Comparison of ENCODE assay signal across 1 cellular context in the genomic region with DNA sequence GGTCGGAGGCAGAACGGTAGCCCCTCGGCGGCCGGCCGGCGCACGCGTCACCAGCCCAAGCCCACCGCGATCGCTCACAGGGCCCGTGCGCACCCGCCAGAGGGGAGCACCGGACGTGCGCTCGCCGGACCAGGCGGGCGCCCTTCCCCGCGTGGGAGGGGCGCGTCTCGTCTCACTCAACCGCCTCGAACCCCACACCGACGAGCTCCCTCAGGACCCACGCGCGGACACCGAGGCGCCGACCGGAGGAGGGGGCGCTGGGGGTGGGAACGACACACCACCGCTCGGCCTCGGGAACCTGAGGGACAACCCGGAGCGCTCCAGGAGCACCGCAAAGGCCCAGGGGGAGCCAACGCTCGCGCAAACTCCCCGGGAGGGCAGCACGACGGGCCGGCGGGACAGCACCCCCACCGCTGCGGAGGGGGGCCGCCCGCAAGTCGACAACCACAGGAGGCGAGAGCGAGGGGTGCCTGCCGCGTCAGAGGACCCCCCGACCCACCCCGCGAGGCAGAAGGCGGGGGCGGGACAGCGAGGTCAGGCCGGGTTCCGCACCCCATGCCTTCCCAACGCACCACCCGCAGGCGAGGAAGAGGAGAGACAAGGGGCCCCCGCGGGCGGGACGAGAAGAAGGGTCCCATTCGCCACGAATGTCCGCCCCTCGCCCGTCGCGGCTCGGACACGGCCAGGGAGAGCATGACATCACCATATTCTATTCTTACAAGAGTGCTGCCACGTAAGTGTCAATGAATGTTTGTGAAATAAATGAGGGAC.
TF ChIP-seq lines count a peak whose summit lies in the region.

No MANE protein-coding gene starts in this region.

TF ChIP-seq in A549, 52 proteins besides CTCF, POLR2A, EP300 and RAD21 (continued from another document):
- no peak for TF ChIP-seq RNF2 (IDR thresholded peaks at IDR 0.05; ENCODE audit: borderline replicate concordance, low read depth)
- no peak for TF ChIP-seq EHF (CRISPR knock-in tag; IDR thresholded peaks at IDR 0.05)
- TF ChIP-seq, protein P1, sequence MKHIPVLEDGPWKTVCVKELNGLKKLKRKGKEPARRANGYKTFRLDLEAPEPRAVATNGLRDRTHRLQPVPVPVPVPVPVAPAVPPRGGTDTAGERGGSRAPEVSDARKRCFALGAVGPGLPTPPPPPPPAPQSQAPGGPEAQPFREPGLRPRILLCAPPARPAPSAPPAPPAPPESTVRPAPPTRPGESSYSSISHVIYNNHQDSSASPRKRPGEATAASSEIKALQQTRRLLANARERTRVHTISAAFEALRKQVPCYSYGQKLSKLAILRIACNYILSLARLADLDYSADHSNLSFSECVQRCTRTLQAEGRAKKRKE (CRISPR knock-in tag; IDR thresholded peaks at IDR 0.05; ENCODE audit: low read depth): no peak
- TF ChIP-seq, protein P2, sequence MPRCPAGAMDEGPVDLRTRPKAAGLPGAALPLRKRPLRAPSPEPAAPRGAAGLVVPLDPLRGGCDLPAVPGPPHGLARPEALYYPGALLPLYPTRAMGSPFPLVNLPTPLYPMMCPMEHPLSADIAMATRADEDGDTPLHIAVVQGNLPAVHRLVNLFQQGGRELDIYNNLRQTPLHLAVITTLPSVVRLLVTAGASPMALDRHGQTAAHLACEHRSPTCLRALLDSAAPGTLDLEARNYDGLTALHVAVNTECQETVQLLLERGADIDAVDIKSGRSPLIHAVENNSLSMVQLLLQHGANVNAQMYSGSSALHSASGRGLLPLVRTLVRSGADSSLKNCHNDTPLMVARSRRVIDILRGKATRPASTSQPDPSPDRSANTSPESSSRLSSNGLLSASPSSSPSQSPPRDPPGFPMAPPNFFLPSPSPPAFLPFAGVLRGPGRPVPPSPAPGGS (IDR thresholded peaks at IDR 0.05): no peak
- TF ChIP-seq, protein P3, sequence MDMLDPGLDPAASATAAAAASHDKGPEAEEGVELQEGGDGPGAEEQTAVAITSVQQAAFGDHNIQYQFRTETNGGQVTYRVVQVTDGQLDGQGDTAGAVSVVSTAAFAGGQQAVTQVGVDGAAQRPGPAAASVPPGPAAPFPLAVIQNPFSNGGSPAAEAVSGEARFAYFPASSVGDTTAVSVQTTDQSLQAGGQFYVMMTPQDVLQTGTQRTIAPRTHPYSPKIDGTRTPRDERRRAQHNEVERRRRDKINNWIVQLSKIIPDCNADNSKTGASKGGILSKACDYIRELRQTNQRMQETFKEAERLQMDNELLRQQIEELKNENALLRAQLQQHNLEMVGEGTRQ (IDR thresholded peaks at IDR 0.05): no peak
- TF ChIP-seq ZC3H11A (IDR thresholded peaks at IDR 0.05): no peak
